In the genomic region with DNA sequence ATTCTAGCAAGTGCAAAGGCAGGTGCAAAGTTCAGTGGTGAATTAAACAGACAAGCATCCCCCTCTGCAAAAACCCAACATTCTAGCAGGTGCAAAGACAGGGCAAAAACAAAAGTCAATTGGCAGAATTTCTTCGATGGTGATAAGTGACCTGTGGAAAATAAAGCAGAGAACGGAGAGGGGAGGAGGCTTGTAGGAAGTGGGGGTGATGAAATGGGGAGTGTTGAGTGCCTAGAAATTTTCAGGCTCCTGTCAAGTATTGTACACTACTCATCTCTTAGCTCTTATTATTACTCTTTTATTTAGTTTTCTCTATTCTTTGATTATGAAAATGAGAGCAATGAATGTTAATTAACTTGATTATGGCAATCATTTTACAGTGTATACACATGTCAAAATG, we compare ENCODE assay signal across 18 cellular contexts. TPM values are rescaled to one million over a fixed set of nuclear protein-coding genes. Genes with fewer than 3 reads are reported as not detected.
DNase-seq lines count a peak whose midpoint lies in the region; ATAC-seq and TF ChIP-seq lines count a peak whose summit lies in the region.
"Had no signal": no experiment of that assay in that cellular context is flagged by ENCODE, and none has a peak within 500 bp of the region (broad histone marks: within the 10 kb centered on the region; RNA-seq: fewer than 3 reads in every experiment).

No MANE protein-coding gene starts in this region.

- H3K27me3 Mint-ChIP-seq in CD14-positive monocyte (ENCODE audit: low read depth in 3 of 3): no peaks in the 10 kb centered on the region
- H3K27me3 Mint-ChIP-seq in CD4-positive, alpha-beta memory T cell: no peaks in the 10 kb centered on the region
- H3K27me3 Mint-ChIP-seq: IgD-negative memory B cell had no signal

- peaks cover 48% of the 10 kb centered on the region for H3K4me1 ChIP-seq in GM23248 (ENCODE audit: insufficient read depth)
- peaks cover 72% of the 10 kb centered on the region for H3K4me1 ChIP-seq in adipocyte (ENCODE audit: control insufficient read depth, insufficient read depth, low read length)
- peaks cover 53 to 54% of the 10 kb centered on the region in 2 donors for H3K4me1 ChIP-seq in gastrocnemius medialis
- no peaks in the 10 kb centered on the region for H3K4me1 ChIP-seq in body of pancreas
- no peaks in the 10 kb centered on the region for H3K4me1 ChIP-seq in CD4-positive, alpha-beta memory T cell (ENCODE audit: insufficient read depth, low read length)
- H3K4me1 ChIP-seq: SJCRH30 had no signal

- peak overlapping the region; percentile 58 for H3K4me2 ChIP-seq in GM23248 (ENCODE audit: unreplicated experiment)

- H3K27ac ChIP-seq in GM23248: no peak overlapping the region
- H3K27ac ChIP-seq in gastrocnemius medialis: peak overlapping the region; percentile 82 to 92 (median 86)
- H3K27ac ChIP-seq in body of pancreas: no peak overlapping the region
- no peak overlapping the region for H3K27ac ChIP-seq in CD4-positive, alpha-beta memory T cell (ENCODE audit: low read depth, low read length)
- H3K27ac ChIP-seq: SJCRH30 had no signal

- no peaks in the 10 kb centered on the region for H3K9me2 ChIP-seq in GM23248 (ENCODE audit: insufficient read depth)

- CTCF ChIA-PET in CD4-positive, alpha-beta memory T cell (lab: Charles Lee; ENCODE audit: partially characterized antibody): no interaction called here

- TF ChIP-seq POLR2A in gastrocnemius medialis (IDR thresholded peaks at IDR 0.05) (no peak), body of pancreas (IDR thresholded peaks at IDR 0.05) (no peak)

- H3K27me3 ChIP-seq in GM23248 (replicated peaks; ENCODE audit: insufficient read depth) (no peaks in the 10 kb centered on the region), adipocyte (replicated peaks; ENCODE audit: control insufficient read depth, insufficient read depth, low read length) (no peaks in the 10 kb centered on the region), gastrocnemius medialis (no peaks in the 10 kb centered on the region), body of pancreas (no peaks in the 10 kb centered on the region)
- H3K27me3 ChIP-seq in CD4-positive, alpha-beta memory T cell (ENCODE audit: insufficient read depth, low read length): no peaks in the 10 kb centered on the region
- H3K27me3 ChIP-seq: SJCRH30 had no signal

- no peak for TF ChIP-seq CTCF in CD14-positive monocyte (IDR thresholded peaks at IDR 0.05)
- TF ChIP-seq CTCF in gastrocnemius medialis (IDR thresholded peaks at IDR 0.05 in 4 of 5, conservative IDR thresholded peaks at IDR 0.05 in 1 of 5): no peak
- TF ChIP-seq CTCF in body of pancreas (IDR thresholded peaks at IDR 0.05): no peak

- in situ Hi-C loops in GM23248 (cut with MboI): no loop called here
- in situ Hi-C loops in gastrocnemius medialis (cut with MboI; ENCODE audit: low sequenced_read_pairs in 4 of 4): loop anchor here in 1 of 4 donors (25.0 kb wide), 1 partner anchor 1776 kb away; no protein-coding TSS in a partner anchor

- H3K36me3 ChIP-seq in GM23248 (ENCODE audit: low read depth) (no peaks in the 10 kb centered on the region), adipocyte (ENCODE audit: control insufficient read depth, insufficient read depth, low read length, severe bottlenecking) (no peaks in the 10 kb centered on the region), gastrocnemius medialis (no peaks in the 10 kb centered on the region), body of pancreas (replicated peaks in 1 of 2; ENCODE audit: insufficient read depth in 1 of 2, low read depth in 2 of 2) (no peaks in the 10 kb centered on the region)
- no peaks in the 10 kb centered on the region for H3K36me3 ChIP-seq in CD4-positive, alpha-beta memory T cell (ENCODE audit: insufficient read depth, low read length)
- H3K36me3 ChIP-seq: SJCRH30 had no signal

- ATAC-seq in gastrocnemius medialis (no peak), body of pancreas (no peak), GM19324 (IDR thresholded peaks at IDR 0.05; ENCODE audit: low FRiP score, unreplicated experiment) (no peak)
- ATAC-seq: CD8-positive, alpha-beta T cell had no signal

- no peaks in the 10 kb centered on the region for H3K36me3 Mint-ChIP-seq in CD14-positive monocyte
- H3K36me3 Mint-ChIP-seq in CD4-positive, alpha-beta memory T cell: no peaks in the 10 kb centered on the region
- H3K36me3 Mint-ChIP-seq: CD8-positive, alpha-beta T cell; IgD-negative memory B cell had no signal

- H3K4me3 ChIP-seq in GM23248: 0 out of 2 replicates have a peak overlapping the region, but pooled peaks have one; percentile 6
- no peak overlapping the region for H3K4me3 ChIP-seq in adipocyte (ENCODE audit: low read length)
- H3K4me3 ChIP-seq in gastrocnemius medialis: no peak overlapping the region
- H3K4me3 ChIP-seq in body of pancreas: no peak overlapping the region
- H3K4me3 ChIP-seq in CD4-positive, alpha-beta memory T cell (ENCODE audit: low read length in 2 of 2): no peak overlapping the region
- H3K4me3 ChIP-seq: SJCRH30 had no signal

- peaks cover 37% of the 10 kb centered on the region for H3F3A ChIP-seq in GM23248 (ENCODE audit: insufficient read depth)

- intact Hi-C loops in CD14-positive monocyte (cut with micrococcal nuclease) (no loop called here), gastrocnemius medialis (cut with DNase I; ENCODE audit: low total_unique reads) (loop anchor here (5.0 kb wide), 1 partner anchor 34 kb away; no protein-coding TSS in a partner anchor), body of pancreas (cut with DNase I) (no loop called here)
- intact Hi-C loops in CD4-positive, alpha-beta memory T cell (cut with micrococcal nuclease): no loop called here

- no peak for DNase-seq in CD14-positive monocyte (ENCODE audit: low spot score)
- no peak for DNase-seq in GM23248
- DNase-seq in adipocyte (ENCODE audit: low read depth): no peak
- DNase-seq in gastrocnemius medialis: no peak
- no peak for DNase-seq in body of pancreas
- DNase-seq in CD4-positive, alpha-beta memory T cell: no peak
- DNase-seq: CD8-positive, alpha-beta T cell; DMS79; Kasumi-1; MV-4-11; NCI-H1694 treated with DMSO at 0.1 percent for 48 hours; NCI-H345; NK-92 treated with Interleukin-12 subunit alpha and Interleukin-12 subunit beta, amount 100 ng/mL, for 24 hours; PC-3 had no signal

- 94 to 100% methylated on average over 2 of the region's 2 CpGs for WGBS in GM23248 (ENCODE audit: low coverage in 1 of 2, low lambda C conversion rate in 2 of 2, missing lambda C conversion rate in 2 of 2), 2 experiments
- 65 to 69% methylated on average over 2 of the region's 2 CpGs for WGBS in body of pancreas, 2 donors

- H3K4me1 Mint-ChIP-seq in CD14-positive monocyte: peaks cover 60% of the 10 kb centered on the region
- H3K4me1 Mint-ChIP-seq in CD4-positive, alpha-beta memory T cell: no peaks in the 10 kb centered on the region
- H3K4me1 Mint-ChIP-seq: IgD-negative memory B cell had no signal

- no peak overlapping the region for H2AFZ ChIP-seq in GM23248

- peaks cover 0 to 2% (median 0%) of the 10 kb centered on the region in 7 donors for H3K9me3 Mint-ChIP-seq in CD14-positive monocyte
- H3K9me3 Mint-ChIP-seq in CD4-positive, alpha-beta memory T cell: peaks cover 0 to 5% (median 1%) of the 10 kb centered on the region in 8 donors
- H3K9me3 Mint-ChIP-seq: CD8-positive, alpha-beta T cell had no signal

- H3K9me3 ChIP-seq in GM23248 (ENCODE audit: low read depth) (no peaks in the 10 kb centered on the region), adipocyte (ENCODE audit: control insufficient read depth, low read length) (peaks cover 12% of the 10 kb centered on the region), gastrocnemius medialis (no peaks in the 10 kb centered on the region), body of pancreas (no peaks in the 10 kb centered on the region)
- no peaks in the 10 kb centered on the region for H3K9me3 ChIP-seq in CD4-positive, alpha-beta memory T cell (ENCODE audit: control insufficient read depth in 1 of 2, low read length in 2 of 2)

- H3K27ac Mint-ChIP-seq in CD14-positive monocyte: peak overlapping the region; percentile 74 to 93 (median 89)
- no peak overlapping the region for H3K27ac Mint-ChIP-seq in CD4-positive, alpha-beta memory T cell
- H3K27ac Mint-ChIP-seq: CD8-positive, alpha-beta T cell; IgD-negative memory B cell had no signal

- H4K20me1 ChIP-seq in GM23248 (ENCODE audit: insufficient read depth): no peaks in the 10 kb centered on the region

- POLR2A ChIA-PET in CD4-positive, alpha-beta memory T cell (lab: Charles Lee; ENCODE audit: partially characterized antibody): no interaction called here

- H3K9ac ChIP-seq in GM23248 (no peak overlapping the region), adipocyte (ENCODE audit: low read length) (peak overlapping the region; percentile 87)

- H3K4me3 Mint-ChIP-seq in CD14-positive monocyte: peak overlapping the region; percentile 9 to 57
- H3K4me3 Mint-ChIP-seq in CD4-positive, alpha-beta memory T cell: no peak overlapping the region
- H3K4me3 Mint-ChIP-seq: CD8-positive, alpha-beta T cell; IgD-negative memory B cell had no signal

- H3K79me2 ChIP-seq in GM23248 (ENCODE audit: insufficient read depth): no peaks in the 10 kb centered on the region

RNA-seq across cellular contexts. Expression of gene CD36, which starts 2.4 kb away (rescaled TPM):
- polyA plus RNA-seq in CD14-positive monocyte (1,000 to 10,000 TPM; 1,135 to 1,210 TPM), GM23248 (2016; fragmentation: Nextera tagmentation; extraction: Ambion mirVana) (0.48 and 0.53 TPM in 2 replicates)
- 1.3 TPM in 1 of 2 replicates, not detected in the other for total RNA-seq in GM23248 (2014; rRNA removed; shearing (Covaris generic))
- total RNA-seq in gastrocnemius medialis (100 to 1,000 TPM; 210 to 375 (median 311) TPM), body of pancreas (100 to 1,000 TPM in 1 of 2 donors, 10 to 100 TPM in 1; 76.0 to 120 TPM)
- total RNA-seq in CD4-positive, alpha-beta memory T cell: 1 to 10 TPM; 3.6 to 4.3 TPM
- under 1 TPM in 1 of 2 donors, not detected in 1; 0.30 TPM for polyA plus RNA-seq in CD4-positive, alpha-beta memory T cell
- total RNA-seq: HT1080, PC-3 had no signal

Comparison
In these comparisons a context has a peak if more than half of its experiments do, and no peak if none do; other contexts are left out.
1. H3K27ac Mint-ChIP-seq: peak in CD14-positive monocyte (7 of 7); none in CD4-positive, alpha-beta memory T cell (0 of 7).
2. H3K4me3 Mint-ChIP-seq: peak in CD14-positive monocyte (2 of 2); none in CD4-positive, alpha-beta memory T cell (0 of 8).
3. H3K27ac ChIP-seq: peak in gastrocnemius medialis (4 of 4); none in GM23248 (single experiment), body of pancreas (0 of 4) and CD4-positive, alpha-beta memory T cell (single experiment).
4. RNA of gene CD36, which starts 2.4 kb away (total RNA-seq): 210 to 375 TPM in gastrocnemius medialis and 76.0 to 120 TPM in body of pancreas; 3.6 to 4.3 TPM in CD4-positive, alpha-beta memory T cell and 1.3 TPM in GM23248; every median in the first group is over 10 times any median in the second.